ENCODE assay signal across 8 cellular contexts in the genomic region with DNA sequence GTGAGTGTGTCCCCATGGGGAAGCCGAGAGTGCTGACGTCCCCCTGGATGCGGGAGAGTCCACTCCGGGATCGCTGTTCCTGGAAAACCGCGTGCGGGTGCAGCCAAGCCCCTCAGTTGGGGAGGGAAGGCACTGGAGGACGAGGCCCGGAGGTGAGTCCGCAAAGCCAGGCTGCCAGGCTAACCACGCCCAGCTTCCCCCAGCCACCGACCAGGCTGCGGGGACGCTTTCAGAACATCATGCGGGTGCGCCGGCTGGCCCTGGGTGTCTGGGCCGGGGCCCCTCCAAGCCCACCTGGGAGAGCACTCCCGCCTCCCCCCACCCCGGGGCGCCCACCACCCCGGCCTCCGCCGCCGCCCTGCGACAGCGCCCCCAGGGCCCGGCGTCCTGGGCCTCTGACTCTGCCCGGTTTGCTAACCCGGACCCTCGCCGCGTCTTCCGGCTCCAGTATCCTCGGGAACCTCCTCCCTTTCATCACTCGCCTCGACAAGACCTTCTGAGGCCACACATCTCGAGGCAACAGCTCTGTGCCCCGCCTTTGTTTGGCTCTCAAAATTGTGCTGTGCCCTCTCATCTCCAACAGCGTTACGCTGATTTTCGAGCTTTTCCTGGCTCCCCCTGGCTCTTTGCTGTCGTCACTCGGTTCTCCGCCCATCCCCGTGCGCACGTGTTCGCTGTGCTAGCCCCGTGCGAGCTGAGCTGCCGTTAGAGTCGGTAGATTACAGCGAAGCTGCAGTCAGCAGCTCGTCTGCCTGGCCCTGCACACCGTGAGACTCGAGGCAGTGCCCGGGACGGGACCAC. TPM values are rescaled to one million over a fixed set of nuclear protein-coding genes. Genes with fewer than 3 reads are reported as not detected.
DNase-seq lines count a peak whose midpoint lies in the region; ATAC-seq and TF ChIP-seq lines count a peak whose summit lies in the region.

No MANE protein-coding gene starts in this region.

- H3K9me3 Mint-ChIP-seq in natural killer cell treated with Interleukin-12 subunit alpha and Interleukin-12 subunit beta and Interleukin-15 and Interleukin-18, amount 100 ng/mL, for 72 hours = no peaks in the 10 kb centered on the region

- peaks cover 30 to 35% of the 10 kb centered on the region in 2 donors for H3K27me3 Mint-ChIP-seq in natural killer cell treated with Interleukin-12 subunit alpha and Interleukin-12 subunit beta and Interleukin-15 and Interleukin-18, amount 100 ng/mL, for 72 hours

- peaks cover 5% of the 10 kb centered on the region; the same call in 1 of the 2 replicates for H3K27me3 ChIP-seq in H7 (ENCODE audit: control insufficient read depth, insufficient read depth, low read length)

- H3K4me3 ChIP-seq in H7 (ENCODE audit: insufficient read depth, low read depth, low read length) (peak overlapping the region; percentile 10; the same call in 1 of the 2 replicates), epithelial cell of esophagus (ENCODE audit: low read length) (peak overlapping the region; percentile 15)

- DNase-seq in H7 (peak; percentile 69), epithelial cell of esophagus (ENCODE audit: low read depth) (peak; percentile 26)
- peak; percentile 73 for DNase-seq in activated CD8-positive, alpha-beta memory T cell treated with anti-CD3 and anti-CD28 coated beads, Interleukin-2, amount 50 U/mL, for 4 hours
- no peak for DNase-seq in natural killer cell treated with Interleukin-12 subunit alpha and Interleukin-12 subunit beta and Interleukin-15 and Interleukin-18, amount 100 ng/mL, for 72 hours (ENCODE audit: low spot score)
- peak; percentile 64 for DNase-seq in stimulated activated naive CD8-positive, alpha-beta T cell treated with anti-CD3 and anti-CD28 coated beads, Interleukin-15, Interleukin-2, amounts not matched to agents 100 U/mL and 50 U/mL, for 24 hours

- H3K4me1 Mint-ChIP-seq in natural killer cell treated with Interleukin-12 subunit alpha and Interleukin-12 subunit beta and Interleukin-15 and Interleukin-18, amount 100 ng/mL, for 72 hours (ENCODE audit: low read depth in 2 of 2) = peaks cover 5 to 6% of the 10 kb centered on the region in 2 donors

- no peaks in the 10 kb centered on the region for H3K36me3 Mint-ChIP-seq in natural killer cell treated with Interleukin-12 subunit alpha and Interleukin-12 subunit beta and Interleukin-15 and Interleukin-18, amount 100 ng/mL, for 72 hours

- H3K27ac Mint-ChIP-seq in natural killer cell treated with Interleukin-12 subunit alpha and Interleukin-12 subunit beta and Interleukin-15 and Interleukin-18, amount 100 ng/mL, for 72 hours = no peak overlapping the region

- H3K36me3 ChIP-seq in H7 (replicated peaks; ENCODE audit: control insufficient read depth, insufficient read depth, low read length) = no peaks in the 10 kb centered on the region

- TF ChIP-seq CTCF in epithelial cell of esophagus (IDR thresholded peaks at IDR 0.05; ENCODE audit: insufficient read depth, low read depth, low read length, missing control alignments) = no peak

- peak; percentile 53 to 63 for ATAC-seq in natural killer cell treated with Interleukin-12 subunit alpha and Interleukin-12 subunit beta and Interleukin-15 and Interleukin-18, amount 100 ng/mL, for 72 hours
- ATAC-seq in stimulated activated naive CD8-positive, alpha-beta T cell treated with anti-CD3 and anti-CD28 coated beads, Interleukin-15, Interleukin-2, amounts not matched to agents 100 U/mL and 50 U/mL, for 24 hours = peak; percentile 68
- ATAC-seq in HG02884 (IDR thresholded peaks at IDR 0.05; ENCODE audit: unreplicated experiment) (no peak), HG02852 (IDR thresholded peaks at IDR 0.05; ENCODE audit: unreplicated experiment) (no peak), HG02642 (IDR thresholded peaks at IDR 0.05; ENCODE audit: poor library complexity, unreplicated experiment) (no peak)

- H3K4me3 Mint-ChIP-seq in natural killer cell treated with Interleukin-12 subunit alpha and Interleukin-12 subunit beta and Interleukin-15 and Interleukin-18, amount 100 ng/mL, for 72 hours = peak overlapping the region; percentile 87

RNA-seq across cellular contexts. Expression of a gene that starts 47.1 kb away (rescaled TPM):
- 45.4 and 51.2 TPM in 2 replicates for total RNA-seq in H7 (2014; rRNA removed; shearing (Covaris generic))
- total RNA-seq in natural killer cell treated with Interleukin-12 subunit alpha and Interleukin-12 subunit beta and Interleukin-15 and Interleukin-18, amount 100 ng/mL, for 72 hours = 10 to 100 TPM; 24.9 to 58.7 TPM

Comparison
In these comparisons a context has a peak if more than half of its experiments do, and no peak if none do; other contexts are left out.
1. ATAC-seq: peak in natural killer cell treated with Interleukin-12 subunit alpha and Interleukin-12 subunit beta and Interleukin-15 and Interleukin-18, amount 100 ng/mL, for 72 hours (2 of 2) and stimulated activated naive CD8-positive, alpha-beta T cell treated with anti-CD3 and anti-CD28 coated beads, Interleukin-15, Interleukin-2, amounts not matched to agents 100 U/mL and 50 U/mL, for 24 hours (single experiment); none in HG02884 (single experiment), HG02852 (single experiment) and HG02642 (single experiment).